Comparison of ENCODE assay signal across 28 cellular contexts in the genomic region with DNA sequence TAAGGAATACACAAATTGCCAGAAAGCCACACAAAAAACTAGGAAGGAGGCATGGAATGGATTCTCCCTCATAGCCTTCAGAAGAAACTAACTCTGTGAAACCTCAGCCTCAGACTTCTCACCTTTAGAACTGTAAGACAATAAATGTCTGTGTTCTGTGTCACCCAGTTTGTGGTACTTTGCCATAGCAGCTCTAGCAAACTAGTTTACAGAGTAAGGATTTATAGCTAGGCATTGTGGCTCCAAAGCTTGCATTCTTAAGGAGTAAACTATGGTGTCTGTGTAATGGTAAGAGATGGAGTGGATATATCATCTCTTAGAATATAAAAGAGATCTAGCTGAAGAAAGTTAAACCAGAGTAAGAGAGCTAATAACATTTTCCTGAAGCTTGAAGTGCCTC. TPM values are rescaled to one million over a fixed set of nuclear protein-coding genes. Genes with fewer than 3 reads are reported as not detected.
"Had no signal": no experiment of that assay in that cellular context is flagged by ENCODE, and none has a peak within 500 bp of the region (broad histone marks: within the 10 kb centered on the region; RNA-seq: fewer than 3 reads in every experiment).

No MANE protein-coding gene starts in this region.

- H3K27me3 ChIP-seq: colonic mucosa, dorsolateral prefrontal cortex, esophagus muscularis mucosa, esophagus squamous epithelium, foreskin keratinocyte, gastrocnemius medialis, gastroesophageal sphincter, heart left ventricle, heart right ventricle had no signal

- H3K27ac ChIP-seq: colonic mucosa, coronary artery, dorsolateral prefrontal cortex, epithelial cell of prostate, esophagus muscularis mucosa, esophagus squamous epithelium, foreskin keratinocyte, gastrocnemius medialis, gastroesophageal sphincter, heart right ventricle had no signal

- DNase-seq: colonic mucosa; cortex of kidney; dermis blood vessel endothelial cell; dorsolateral prefrontal cortex; effector CD4-positive, alpha-beta T cell; effector CD8-positive, alpha-beta T cell; effector memory CD4-positive, alpha-beta T cell; effector memory CD8-positive, alpha-beta T cell; endodermal cell; erythroblast; esophagus squamous epithelium; foreskin fibroblast; foreskin keratinocyte; foreskin melanocyte; gastrocnemius medialis; glutamatergic neuron; head of caudate nucleus; heart left ventricle; heart right ventricle had no signal

- FAIRE-seq: colon, endometrium, endothelial cell of umbilical vein, frontal cortex had no signal

- H3K4me3 ChIP-seq: colonic mucosa, coronary artery, dorsolateral prefrontal cortex, esophagus muscularis mucosa, esophagus squamous epithelium, gastrocnemius medialis, gastroesophageal sphincter, heart left ventricle, heart right ventricle had no signal

- H3K4me1 ChIP-seq: colonic mucosa, esophagus muscularis mucosa, foreskin keratinocyte, gastrocnemius medialis, gastroesophageal sphincter, heart left ventricle, heart right ventricle had no signal

- H3K36me3 ChIP-seq: colonic mucosa, esophagus muscularis mucosa, esophagus squamous epithelium, gastrocnemius medialis, gastroesophageal sphincter, heart left ventricle, heart right ventricle had no signal

- H3K9me3 ChIP-seq: colonic mucosa, esophagus muscularis mucosa, esophagus squamous epithelium, gastrocnemius medialis, gastroesophageal sphincter, heart left ventricle, heart right ventricle had no signal

RNA-seq across cellular contexts. Expression of gene EPHA6, which starts 18.9 kb away (rescaled TPM):
- total RNA-seq: endothelial cell of umbilical vein, foreskin keratinocyte, gastrocnemius medialis had no signal
- polyA plus RNA-seq: endothelial cell of umbilical vein, fibroblast of lung, foreskin keratinocyte, heart left ventricle, heart right ventricle had no signal
